In the genomic region with DNA sequence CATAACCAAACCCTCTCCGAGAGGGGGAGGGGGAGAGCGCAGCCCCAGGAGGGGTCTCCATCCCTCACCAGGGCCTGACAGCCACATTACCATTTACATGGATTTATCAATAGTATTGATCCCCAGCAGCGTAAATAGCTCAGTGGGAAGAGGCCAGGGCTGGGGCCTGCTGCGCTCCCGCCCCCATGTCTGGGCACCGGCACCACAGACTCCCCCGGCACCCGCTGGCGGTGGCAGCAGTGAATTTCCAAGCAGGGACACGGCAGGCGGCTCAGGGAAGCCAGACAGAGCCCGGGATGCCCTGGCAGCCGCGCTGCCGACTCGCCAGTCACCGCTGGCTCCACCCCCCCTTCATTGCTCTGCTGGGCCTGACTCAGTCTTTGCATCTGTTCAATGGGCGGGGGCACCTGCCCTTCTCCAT, we compare ENCODE assay signal across 9 cellular contexts. TPM values are rescaled to one million over a fixed set of nuclear protein-coding genes. Genes with fewer than 3 reads are reported as not detected.
A peak's percentile ranks its signal among the peaks of the same experiment; 100 is the strongest.
DNase-seq lines count a peak whose midpoint lies in the region; ATAC-seq, FAIRE-seq and TF ChIP-seq lines count a peak whose summit lies in the region.
"Had no signal": no experiment of that assay in that cellular context is flagged by ENCODE, and none has a peak within 500 bp of the region (broad histone marks: within the 10 kb centered on the region; RNA-seq: fewer than 3 reads in every experiment).

No MANE protein-coding gene starts in this region.

- no peak overlapping the region for H3K27ac ChIP-seq in keratinocyte (ENCODE audit: control insufficient read depth, insufficient read depth, low read length)
- H3K27ac ChIP-seq in thyroid gland: peak overlapping the region in 1 of 3 donors; percentile 91

- intact Hi-C loops in thyroid gland (cut with DNase I): loop anchor here (5.0 kb wide), 2 partner anchors 43 to 202 kb away; no protein-coding TSS in a partner anchor

- dilution Hi-C loops in keratinocyte (cut with MboI; ENCODE audit: extremely low pct_ligation_motif_present, low sequenced_read_pairs): no loop called here

- no peak for TF ChIP-seq CTCF in keratinocyte (optimal IDR thresholded peaks at IDR 0.05 in 1 of 3, IDR thresholded peaks at IDR 0.05 in 1 of 3, conservative IDR thresholded peaks at IDR 0.05 in 1 of 3; ENCODE audit: extremely low read depth in 1 of 3, insufficient read depth in 2 of 3, low read length in 3 of 3)
- no peak for TF ChIP-seq CTCF in thyroid gland (IDR thresholded peaks at IDR 0.05)

- peaks cover 3% of the 10 kb centered on the region for H3K9me1 ChIP-seq in keratinocyte (ENCODE audit: control insufficient read depth, extremely low read depth, insufficient read depth, low read length)

- H3K9me3 ChIP-seq in keratinocyte (ENCODE audit: control insufficient read depth, low read depth, low read length) (no peaks in the 10 kb centered on the region), thyroid gland (no peaks in the 10 kb centered on the region)

- H3K36me3 Mint-ChIP-seq in activated T-cell treated with anti-CD3 and anti-CD28 coated beads, Interleukin-2, amount 50 U/mL, for 72 hours (ENCODE audit: insufficient read depth in 2 of 2): peaks cover 0 to 1% of the 10 kb centered on the region in 2 donors
- peaks cover 1% of the 10 kb centered on the region for H3K36me3 Mint-ChIP-seq in activated naive CD8-positive, alpha-beta T cell treated with anti-CD3 and anti-CD28 coated beads for 36 hours

- peaks cover 40% of the 10 kb centered on the region for H3K4me1 ChIP-seq in keratinocyte (ENCODE audit: control insufficient read depth, extremely low read depth, insufficient read depth, low read length)
- H3K4me1 ChIP-seq in thyroid gland: peaks cover 45 to 49% of the 10 kb centered on the region in 2 donors

- ATAC-seq in activated T-cell treated with anti-CD3 and anti-CD28 coated beads, Interleukin-2, amount 50 U/mL, for 72 hours (replicated peaks in 1 of 2): no peak
- ATAC-seq: activated CD4-positive, CD25-positive, alpha-beta regulatory T cell treated with anti-CD3 and anti-CD28 coated beads, Interleukin-2, amount 50 U/mL, for 24 hours had no signal

- H3K9me3 Mint-ChIP-seq in activated T-cell treated with anti-CD3 and anti-CD28 coated beads, Interleukin-2, amount 50 U/mL, for 72 hours: no peaks in the 10 kb centered on the region
- no peaks in the 10 kb centered on the region for H3K9me3 Mint-ChIP-seq in activated naive CD8-positive, alpha-beta T cell treated with anti-CD3 and anti-CD28 coated beads for 36 hours

- H3K27me3 ChIP-seq in keratinocyte (ENCODE audit: control insufficient read depth, extremely low read depth, insufficient read depth, low read length) (no peaks in the 10 kb centered on the region), thyroid gland (no peaks in the 10 kb centered on the region)

- no peak overlapping the region for H2AFZ ChIP-seq in keratinocyte (ENCODE audit: control insufficient read depth, low read length)

- 69 to 79% methylated on average over 10 to 17 of the region's 18 CpGs for WGBS in thyroid gland, 2 donors

- no peak for DNase-seq in activated T-cell treated with anti-CD3 and anti-CD28 coated beads, Interleukin-2, amount 50 U/mL, for 72 hours
- no peak for DNase-seq in activated T-cell treated with anti-CD3 and anti-CD28 coated beads, Interleukin-2, amount 50 U/mL, for 48 hours
- DNase-seq in activated naive CD8-positive, alpha-beta T cell treated with anti-CD3 and anti-CD28 coated beads for 36 hours: no peak
- no peak for DNase-seq in keratinocyte (ENCODE audit: low read depth, low spot score)
- peak; percentile 31 to 37 for DNase-seq in thyroid gland
- no peak for DNase-seq in H54 (ENCODE audit: insufficient read length, low spot score)
- DNase-seq in DMS53 treated with DMSO at 0.1 percent for 48 hours (lab: John Stamatoyannopoulos, UW; ENCODE audit: unreplicated experiment): no peak
- DNase-seq in GM19238 (ENCODE audit: insufficient read length, low spot score): no peak

- H3K79me2 ChIP-seq in keratinocyte (ENCODE audit: control insufficient read depth, insufficient read depth, low read length): peaks cover 66% of the 10 kb centered on the region

- peak overlapping the region; percentile 91 to 93 for H3K4me3 Mint-ChIP-seq in activated T-cell treated with anti-CD3 and anti-CD28 coated beads, Interleukin-2, amount 50 U/mL, for 72 hours
- H3K4me3 Mint-ChIP-seq in activated naive CD8-positive, alpha-beta T cell treated with anti-CD3 and anti-CD28 coated beads for 36 hours: peak overlapping the region; percentile 93

- TF ChIP-seq POLR2A in thyroid gland (IDR thresholded peaks at IDR 0.05) (no peak), H54 (IDR thresholded peaks at IDR 0.05; ENCODE audit: low read depth, low read length) (no peak)

- FAIRE-seq in keratinocyte (lab: Jason Lieb, UNC): no peak
- no peak for FAIRE-seq in H54 (lab: Jason Lieb, UNC)

- H4K20me1 ChIP-seq in keratinocyte (ENCODE audit: control insufficient read depth, extremely low read depth, insufficient read depth, low read length): peaks cover 42% of the 10 kb centered on the region

- H3K27ac Mint-ChIP-seq in activated T-cell treated with anti-CD3 and anti-CD28 coated beads, Interleukin-2, amount 50 U/mL, for 72 hours: no peak overlapping the region
- H3K27ac Mint-ChIP-seq in activated naive CD8-positive, alpha-beta T cell treated with anti-CD3 and anti-CD28 coated beads for 36 hours: no peak overlapping the region

- no peaks in the 10 kb centered on the region for H3K27me3 Mint-ChIP-seq in activated T-cell treated with anti-CD3 and anti-CD28 coated beads, Interleukin-2, amount 50 U/mL, for 72 hours (ENCODE audit: low read depth)
- H3K27me3 Mint-ChIP-seq in activated naive CD8-positive, alpha-beta T cell treated with anti-CD3 and anti-CD28 coated beads for 36 hours: no peaks in the 10 kb centered on the region

- peaks cover 54% of the 10 kb centered on the region for H3K4me1 Mint-ChIP-seq in activated T-cell treated with anti-CD3 and anti-CD28 coated beads, Interleukin-2, amount 50 U/mL, for 72 hours (ENCODE audit: low read depth)
- H3K4me1 Mint-ChIP-seq in activated naive CD8-positive, alpha-beta T cell treated with anti-CD3 and anti-CD28 coated beads for 36 hours: peaks cover 39% of the 10 kb centered on the region

- no peak overlapping the region for H3K9ac ChIP-seq in keratinocyte (ENCODE audit: control insufficient read depth, extremely low read depth, insufficient read depth, low read length)

- H3K4me2 ChIP-seq in keratinocyte (ENCODE audit: control insufficient read depth, extremely low read depth, insufficient read depth, low read depth, low read length): peak overlapping the region; percentile 62

- peaks cover 0 to 6% of the 10 kb centered on the region in 2 experiments for H3K36me3 ChIP-seq in keratinocyte (ENCODE audit: control insufficient read depth in 2 of 2, extremely low read depth in 1 of 2, insufficient read depth in 2 of 2, low read length in 2 of 2)
- H3K36me3 ChIP-seq in thyroid gland: no peaks in the 10 kb centered on the region

- H3K4me3 ChIP-seq in keratinocyte (ENCODE audit: control insufficient read depth in 2 of 3, extremely low read depth in 1 of 3, insufficient read depth in 2 of 3, low read depth in 1 of 3, low read length in 3 of 3) (peak overlapping the region in 2 of 3 experiments; percentile 94 to 97), thyroid gland (replicated peaks in 1 of 3) (no peak overlapping the region)

RNA-seq across cellular contexts. Expression of a gene that starts 2.3 kb away (rescaled TPM):
- 100 to 1,000 TPM; 125 to 142 TPM for total RNA-seq in activated T-cell treated with anti-CD3 and anti-CD28 coated beads, Interleukin-2, amount 50 U/mL, for 72 hours
- total RNA-seq in activated naive CD8-positive, alpha-beta T cell treated with anti-CD3 and anti-CD28 coated beads for 36 hours: 100 to 1,000 TPM; 106 to 112 TPM
- 4.7 to 10.3 TPM (median 5.0 TPM) in 3 replicates for polyA plus RNA-seq in keratinocyte
- 31.0 TPM for polyA plus RNA-seq in keratinocyte (2011; ENCODE audit: low read depth)
- polyA plus RNA-seq in keratinocyte (2011; cell fraction: cytosol; rRNA removed): 6.5 and 20.0 TPM in 2 replicates
- 43.3 and 69.5 TPM in 2 replicates for polyA plus RNA-seq in keratinocyte (2011; cell fraction: nucleus; rRNA removed)
- 35.3 and 75.7 TPM in 2 replicates for polyA plus RNA-seq in keratinocyte (2012; ENCODE audit: low replicate concordance)
- 19.3 to 59.5 TPM (median 23.6 TPM) in 3 replicates for polyA minus RNA-seq in keratinocyte
- 40.7 TPM for polyA minus RNA-seq in keratinocyte (2011; cell fraction: cytosol; rRNA and poly(A)+ RNA removed)
- polyA minus RNA-seq in keratinocyte (2011; cell fraction: nucleus; rRNA and poly(A)+ RNA removed): 50.3 and 64.5 TPM in 2 replicates
- total RNA-seq in thyroid gland: 100 to 1,000 TPM in 2 of 4 donors, 10 to 100 TPM in 2; 45.3 to 178 (median 99.9) TPM

Comparison
In these comparisons a context has a peak if more than half of its experiments do, and no peak if none do; other contexts are left out.
1. DNase-seq: peak in thyroid gland (2 of 2); none in activated T-cell treated with anti-CD3 and anti-CD28 coated beads, Interleukin-2, amount 50 U/mL, for 72 hours (0 of 2), activated T-cell treated with anti-CD3 and anti-CD28 coated beads, Interleukin-2, amount 50 U/mL, for 48 hours (0 of 2), activated naive CD8-positive, alpha-beta T cell treated with anti-CD3 and anti-CD28 coated beads for 36 hours (single experiment), keratinocyte (single experiment), H54 (single experiment), DMS53 treated with DMSO at 0.1 percent for 48 hours (single experiment) and GM19238 (single experiment).
2. H3K4me3 ChIP-seq: peak in keratinocyte (2 of 3); none in thyroid gland (0 of 3).